ENCODE assay signal across 8 cellular contexts in genomic region chr3:42192334-42193200, GRCh38.
DNase-seq lines count a peak whose midpoint lies in the region; ATAC-seq and TF ChIP-seq lines count a peak whose summit lies in the region.

No MANE protein-coding gene starts in this region.

- peaks cover 26% of the 10 kb centered on the region for H3K36me3 ChIP-seq in CD4-positive, CD25-positive, alpha-beta regulatory T cell (ENCODE audit: control insufficient read depth, insufficient read depth, low read length)
- H3K36me3 ChIP-seq in BE2C, result no peaks in the 10 kb centered on the region

- ATAC-seq in CD4-positive, CD25-positive, alpha-beta regulatory T cell (ENCODE audit: low read depth in 2 of 2), result no peak
- peak; percentile 38 for ATAC-seq in GM21360 (IDR thresholded peaks at IDR 0.05; ENCODE audit: unreplicated experiment)
- ATAC-seq in omental fat pad (ENCODE audit: low FRiP score), result no peak

- no peak overlapping the region for H3K4me3 ChIP-seq in CD4-positive, CD25-positive, alpha-beta regulatory T cell (ENCODE audit: low read depth, low read length)
- no peak overlapping the region for H3K4me3 ChIP-seq in BE2C (ENCODE audit: low read depth, low read length)

- no peaks in the 10 kb centered on the region for H3K27me3 Mint-ChIP-seq in CD4-positive, CD25-positive, alpha-beta regulatory T cell
- H3K27me3 Mint-ChIP-seq in IgD-negative memory B cell, result no peaks in the 10 kb centered on the region

- H3K27ac ChIP-seq in CD4-positive, CD25-positive, alpha-beta regulatory T cell (ENCODE audit: insufficient read depth, low read length, poor library complexity, severe bottlenecking), result no peak overlapping the region

- peaks cover 44% of the 10 kb centered on the region for H3K36me3 Mint-ChIP-seq in CD4-positive, CD25-positive, alpha-beta regulatory T cell
- H3K36me3 Mint-ChIP-seq in IgD-negative memory B cell, result peaks cover 6% of the 10 kb centered on the region

- TF ChIP-seq CTCF in BE2C (IDR thresholded peaks at IDR 0.05; ENCODE audit: low read depth, low read length), result no peak
- TF ChIP-seq CTCF in omental fat pad (IDR thresholded peaks at IDR 0.05), result no peak

- peak overlapping the region in 2 of 3 donors; percentile 16 to 84 for H3K27ac Mint-ChIP-seq in CD4-positive, CD25-positive, alpha-beta regulatory T cell
- peak overlapping the region; percentile 6 to 93 (median 81) for H3K27ac Mint-ChIP-seq in IgD-negative memory B cell

- DNase-seq in CD4-positive, CD25-positive, alpha-beta regulatory T cell, result peak in 1 of 3 donors; percentile 14
- DNase-seq in dermis blood vessel endothelial cell (peak; percentile 16), BE2C (no peak), omental fat pad (ENCODE audit: low spot score) (no peak), NCI-H1092 (lab: John Stamatoyannopoulos, UW) (no peak), NCI-H1092 treated with DMSO at 0.1 percent for 48 hours (lab: John Stamatoyannopoulos, UW) (no peak)

- H3K4me3 Mint-ChIP-seq in CD4-positive, CD25-positive, alpha-beta regulatory T cell, result no peak overlapping the region
- peak overlapping the region in 3 of 4 donors; percentile 22 to 73 (median 53) for H3K4me3 Mint-ChIP-seq in IgD-negative memory B cell

- no peaks in the 10 kb centered on the region for H3K9me3 ChIP-seq in CD4-positive, CD25-positive, alpha-beta regulatory T cell (ENCODE audit: control insufficient read depth in 2 of 2, low read length in 2 of 2)
- no peaks in the 10 kb centered on the region for H3K9me3 ChIP-seq in BE2C

- peaks cover 0 to 19% (median 2%) of the 10 kb centered on the region in 4 donors for H3K4me1 Mint-ChIP-seq in CD4-positive, CD25-positive, alpha-beta regulatory T cell
- H3K4me1 Mint-ChIP-seq in IgD-negative memory B cell, result peaks cover 27 to 32% (median 29%) of the 10 kb centered on the region in 3 donors

- no peaks in the 10 kb centered on the region for H3K27me3 ChIP-seq in CD4-positive, CD25-positive, alpha-beta regulatory T cell (ENCODE audit: control insufficient read depth, insufficient read depth, low read length)
- H3K27me3 ChIP-seq in BE2C, result no peaks in the 10 kb centered on the region

- H3K9me3 Mint-ChIP-seq in CD4-positive, CD25-positive, alpha-beta regulatory T cell, result no peaks in the 10 kb centered on the region
- no peaks in the 10 kb centered on the region for H3K9me3 Mint-ChIP-seq in IgD-negative memory B cell

- no peaks in the 10 kb centered on the region for H3K4me1 ChIP-seq in CD4-positive, CD25-positive, alpha-beta regulatory T cell (ENCODE audit: control insufficient read depth, insufficient read depth, low read length, poor library complexity, severe bottlenecking)
- H3K4me1 ChIP-seq in BE2C, result no peaks in the 10 kb centered on the region; the same call in 1 of the 2 replicates

Comparison
In these comparisons a context has a peak if more than half of its experiments do, and no peak if none do; other contexts are left out.
1. H3K4me3 Mint-ChIP-seq: peak in IgD-negative memory B cell (3 of 4); none in CD4-positive, CD25-positive, alpha-beta regulatory T cell (0 of 4).